9 cellular contexts compared by ENCODE assay signal in genomic region chr10:87503892-87504291, GRCh38. TPM values are rescaled to one million over a fixed set of nuclear protein-coding genes. Genes with fewer than 3 reads are reported as not detected.
DNase-seq lines count a peak whose midpoint lies in the region; ATAC-seq and TF ChIP-seq lines count a peak whose summit lies in the region.
"Had no signal": no experiment of that assay in that cellular context is flagged by ENCODE, and none has a peak within 500 bp of the region (broad histone marks: within the 10 kb centered on the region; RNA-seq: fewer than 3 reads in every experiment).

No MANE protein-coding gene starts in this region.

- H3K9me3 ChIP-seq in liver (ENCODE audit: control insufficient read depth in 4 of 4, low read length in 3 of 4), result no peaks in the 10 kb centered on the region

- no peak for TF ChIP-seq CTCF in liver (IDR thresholded peaks at IDR 0.05; ENCODE audit: low read depth, low read length, missing input control)

- peak overlapping the region; percentile 89 for H3K4me3 Mint-ChIP-seq in activated naive CD4-positive, alpha-beta T cell treated with anti-CD3 and anti-CD28 coated beads, Interleukin-2, amount 10 ng/mL, durations not matched to agents 7 days and 5 days

- no peak for TF ChIP-seq RAD21 in liver (IDR thresholded peaks at IDR 0.05)

- peak overlapping the region; percentile 5 for H3K27ac Mint-ChIP-seq in activated naive CD4-positive, alpha-beta T cell treated with anti-CD3 and anti-CD28 coated beads, Interleukin-2, amount 10 ng/mL, durations not matched to agents 7 days and 5 days

- DNase-seq in activated naive CD4-positive, alpha-beta T cell treated with anti-CD3 and anti-CD28 coated beads, Interleukin-2, amount 10 ng/mL, durations not matched to agents 7 days and 5 days, result no peak
- no peak for DNase-seq in activated naive CD4-positive, alpha-beta T cell treated with anti-CD3 and anti-CD28 coated beads, Interleukin-2, amount 50 U/mL, for 16 hours
- DNase-seq in amniotic epithelial cell (ENCODE audit: low read depth), result peak; percentile 77
- DNase-seq: NCI-H1436 treated with DMSO at 0.1 percent for 48 hours had no signal

- peaks cover 29% of the 10 kb centered on the region for H3K4me1 Mint-ChIP-seq in activated naive CD4-positive, alpha-beta T cell treated with anti-CD3 and anti-CD28 coated beads, Interleukin-2, amount 10 ng/mL, durations not matched to agents 7 days and 5 days

- no peaks in the 10 kb centered on the region for H3K9me3 Mint-ChIP-seq in activated naive CD4-positive, alpha-beta T cell treated with anti-CD3 and anti-CD28 coated beads, Interleukin-2, amount 10 ng/mL, durations not matched to agents 7 days and 5 days

- peak overlapping the region in 1 of 2 donors; percentile 49 for H3K9ac ChIP-seq in liver (ENCODE audit: low read depth in 1 of 2, low read length in 2 of 2)

- H3K4me1 ChIP-seq in liver (ENCODE audit: control insufficient read depth in 4 of 4, insufficient read depth in 4 of 4, low read length in 3 of 4), result peaks cover 0 to 47% (median 36%) of the 10 kb centered on the region in 4 donors
- H3K4me1 ChIP-seq in urinary bladder (ENCODE audit: insufficient read depth), result no peaks in the 10 kb centered on the region

- peak overlapping the region; percentile 76 to 86 for H3K27ac ChIP-seq in liver (ENCODE audit: low read depth in 1 of 2, low read length in 2 of 2)
- H3K27ac ChIP-seq in urinary bladder (ENCODE audit: low read depth), result peak overlapping the region; percentile 10

- H3K36me3 ChIP-seq in liver (ENCODE audit: control insufficient read depth in 4 of 4, insufficient read depth in 3 of 4, low read depth in 1 of 4, low read length in 3 of 4), result no peaks in the 10 kb centered on the region
- no peaks in the 10 kb centered on the region for H3K36me3 ChIP-seq in urinary bladder (ENCODE audit: insufficient read depth)

- WGBS in liver, result 74% methylated on average over 6 of the region's 6 CpGs
- 61% methylated on average over 6 of the region's 6 CpGs for WGBS in urinary bladder

- H3K4me3 ChIP-seq in liver (ENCODE audit: low read depth in 1 of 3, low read length in 3 of 3), result peak overlapping the region; percentile 74 to 94 (median 91)
- H3K4me3 ChIP-seq in urinary bladder (ENCODE audit: low read depth, low read length), result peak overlapping the region; percentile 92

- CTCF ChIA-PET in activated naive CD4-positive, alpha-beta T cell treated with anti-CD3 and anti-CD28 coated beads, Interleukin-2, amount 10 ng/mL, durations not matched to agents 7 days and 5 days (lab: Charles Lee), result interaction anchor here (1.1 kb wide), 1 partner anchor 231 kb away, joined by 3 read pairs; no protein-coding TSS in a partner anchor

- ATAC-seq in GM19455 (IDR thresholded peaks at IDR 0.05; ENCODE audit: unreplicated experiment) (no peak), GM21619 (IDR thresholded peaks at IDR 0.05; ENCODE audit: unreplicated experiment) (no peak), HG03095 (IDR thresholded peaks at IDR 0.05; ENCODE audit: unreplicated experiment) (no peak)

- no peaks in the 10 kb centered on the region for H3K27me3 ChIP-seq in liver (ENCODE audit: control insufficient read depth in 4 of 4, insufficient read depth in 4 of 4, low read length in 3 of 4)

- H3K36me3 Mint-ChIP-seq in activated naive CD4-positive, alpha-beta T cell treated with anti-CD3 and anti-CD28 coated beads, Interleukin-2, amount 10 ng/mL, durations not matched to agents 7 days and 5 days, result peaks cover 4% of the 10 kb centered on the region

- H3K27me3 Mint-ChIP-seq in activated naive CD4-positive, alpha-beta T cell treated with anti-CD3 and anti-CD28 coated beads, Interleukin-2, amount 10 ng/mL, durations not matched to agents 7 days and 5 days, result peaks cover 5% of the 10 kb centered on the region

TF ChIP-seq in liver, 16 proteins besides CTCF, POLR2A, EP300 and RAD21:
- TF ChIP-seq, protein P1, sequence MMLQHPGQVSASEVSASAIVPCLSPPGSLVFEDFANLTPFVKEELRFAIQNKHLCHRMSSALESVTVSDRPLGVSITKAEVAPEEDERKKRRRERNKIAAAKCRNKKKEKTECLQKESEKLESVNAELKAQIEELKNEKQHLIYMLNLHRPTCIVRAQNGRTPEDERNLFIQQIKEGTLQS (IDR thresholded peaks at IDR 0.05), result no peak
- TF ChIP-seq JUND (IDR thresholded peaks at IDR 0.05), result no peak
- no peak for TF ChIP-seq GABPA (IDR thresholded peaks at IDR 0.05 in 1 of 2, conservative IDR thresholded peaks at IDR 0.05 in 1 of 2)
- no peak for TF ChIP-seq HNF4A (conservative IDR thresholded peaks at IDR 0.05)
- TF ChIP-seq, protein P2, sequence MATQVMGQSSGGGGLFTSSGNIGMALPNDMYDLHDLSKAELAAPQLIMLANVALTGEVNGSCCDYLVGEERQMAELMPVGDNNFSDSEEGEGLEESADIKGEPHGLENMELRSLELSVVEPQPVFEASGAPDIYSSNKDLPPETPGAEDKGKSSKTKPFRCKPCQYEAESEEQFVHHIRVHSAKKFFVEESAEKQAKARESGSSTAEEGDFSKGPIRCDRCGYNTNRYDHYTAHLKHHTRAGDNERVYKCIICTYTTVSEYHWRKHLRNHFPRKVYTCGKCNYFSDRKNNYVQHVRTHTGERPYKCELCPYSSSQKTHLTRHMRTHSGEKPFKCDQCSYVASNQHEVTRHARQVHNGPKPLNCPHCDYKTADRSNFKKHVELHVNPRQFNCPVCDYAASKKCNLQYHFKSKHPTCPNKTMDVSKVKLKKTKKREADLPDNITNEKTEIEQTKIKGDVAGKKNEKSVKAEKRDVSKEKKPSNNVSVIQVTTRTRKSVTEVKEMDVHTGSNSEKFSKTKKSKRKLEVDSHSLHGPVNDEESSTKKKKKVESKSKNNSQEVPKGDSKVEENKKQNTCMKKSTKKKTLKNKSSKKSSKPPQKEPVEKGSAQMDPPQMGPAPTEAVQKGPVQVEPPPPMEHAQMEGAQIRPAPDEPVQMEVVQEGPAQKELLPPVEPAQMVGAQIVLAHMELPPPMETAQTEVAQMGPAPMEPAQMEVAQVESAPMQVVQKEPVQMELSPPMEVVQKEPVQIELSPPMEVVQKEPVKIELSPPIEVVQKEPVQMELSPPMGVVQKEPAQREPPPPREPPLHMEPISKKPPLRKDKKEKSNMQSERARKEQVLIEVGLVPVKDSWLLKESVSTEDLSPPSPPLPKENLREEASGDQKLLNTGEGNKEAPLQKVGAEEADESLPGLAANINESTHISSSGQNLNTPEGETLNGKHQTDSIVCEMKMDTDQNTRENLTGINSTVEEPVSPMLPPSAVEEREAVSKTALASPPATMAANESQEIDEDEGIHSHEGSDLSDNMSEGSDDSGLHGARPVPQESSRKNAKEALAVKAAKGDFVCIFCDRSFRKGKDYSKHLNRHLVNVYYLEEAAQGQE (IDR thresholded peaks at IDR 0.05), result no peak
- TF ChIP-seq, protein P3, sequence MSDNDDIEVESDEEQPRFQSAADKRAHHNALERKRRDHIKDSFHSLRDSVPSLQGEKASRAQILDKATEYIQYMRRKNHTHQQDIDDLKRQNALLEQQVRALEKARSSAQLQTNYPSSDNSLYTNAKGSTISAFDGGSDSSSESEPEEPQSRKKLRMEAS (IDR thresholded peaks at IDR 0.05), result no peak
- TF ChIP-seq, protein P4, sequence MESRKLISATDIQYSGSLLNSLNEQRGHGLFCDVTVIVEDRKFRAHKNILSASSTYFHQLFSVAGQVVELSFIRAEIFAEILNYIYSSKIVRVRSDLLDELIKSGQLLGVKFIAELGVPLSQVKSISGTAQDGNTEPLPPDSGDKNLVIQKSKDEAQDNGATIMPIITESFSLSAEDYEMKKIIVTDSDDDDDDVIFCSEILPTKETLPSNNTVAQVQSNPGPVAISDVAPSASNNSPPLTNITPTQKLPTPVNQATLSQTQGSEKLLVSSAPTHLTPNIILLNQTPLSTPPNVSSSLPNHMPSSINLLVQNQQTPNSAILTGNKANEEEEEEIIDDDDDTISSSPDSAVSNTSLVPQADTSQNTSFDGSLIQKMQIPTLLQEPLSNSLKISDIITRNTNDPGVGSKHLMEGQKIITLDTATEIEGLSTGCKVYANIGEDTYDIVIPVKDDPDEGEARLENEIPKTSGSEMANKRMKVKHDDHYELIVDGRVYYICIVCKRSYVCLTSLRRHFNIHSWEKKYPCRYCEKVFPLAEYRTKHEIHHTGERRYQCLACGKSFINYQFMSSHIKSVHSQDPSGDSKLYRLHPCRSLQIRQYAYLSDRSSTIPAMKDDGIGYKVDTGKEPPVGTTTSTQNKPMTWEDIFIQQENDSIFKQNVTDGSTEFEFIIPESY (IDR thresholded peaks at IDR 0.05), result no peak
- TF ChIP-seq SP1 (IDR thresholded peaks at IDR 0.05), result no peak
- no peak for TF ChIP-seq TAF1 (conservative IDR thresholded peaks at IDR 0.05)
- TF ChIP-seq RXRA (IDR thresholded peaks at IDR 0.05), result no peak
- no peak for TF ChIP-seq HNF4G (IDR thresholded peaks at IDR 0.05)

RNA-seq across cellular contexts. Expression of gene MINPP1, which starts 0.8 kb away (rescaled TPM):
- total RNA-seq in liver (100 to 1,000 TPM in 1 of 2 donors, 10 to 100 TPM in 1; 29.5 to 111 TPM), urinary bladder (23.1 TPM)
- polyA plus RNA-seq in liver (10 to 100 TPM; 19.1 to 19.8 TPM), urinary bladder (11.5 TPM)
